ENCODE assay signal across 1 cellular context in the genomic region with DNA sequence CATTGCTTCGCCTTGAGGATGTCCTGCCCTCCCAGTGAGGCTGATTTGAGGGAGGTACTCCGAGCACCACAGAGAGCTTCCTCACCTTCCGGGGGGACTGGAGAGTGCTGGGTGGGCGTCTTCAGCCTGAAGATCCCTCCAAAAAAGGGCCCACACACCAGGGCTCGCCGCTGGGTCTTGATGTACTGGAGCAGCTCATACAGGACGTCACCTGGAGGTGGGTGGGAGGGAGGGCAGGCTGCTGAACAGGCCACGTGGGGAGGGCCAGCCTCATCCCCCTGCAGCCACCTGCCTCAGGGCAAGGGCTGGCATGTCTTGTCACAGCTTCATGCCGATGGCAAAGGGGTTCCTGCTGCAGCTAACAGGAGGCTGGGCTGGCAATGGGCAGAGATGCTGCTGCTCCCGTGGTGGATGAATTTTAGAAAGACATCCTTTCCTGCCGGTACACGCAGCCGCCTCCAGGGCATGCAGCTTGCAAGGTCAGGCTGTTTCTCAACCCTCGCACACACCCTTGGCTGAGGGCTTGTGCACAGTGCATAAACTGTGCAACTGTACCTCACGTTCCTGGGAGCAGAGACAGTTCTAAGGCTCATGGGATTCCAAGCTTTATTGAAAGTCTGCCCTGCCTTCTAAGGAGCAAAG.
TF ChIP-seq lines count a peak whose summit lies in the region.

No MANE protein-coding gene starts in this region.

TF ChIP-seq in H1, 55 proteins besides CTCF, POLR2A, EP300 and RAD21:
- TF ChIP-seq MAX (IDR thresholded peaks at IDR 0.05) = peak; percentile 64
- TF ChIP-seq CREB1 (IDR thresholded peaks at IDR 0.05) = no peak
- TF ChIP-seq, protein P1, sequence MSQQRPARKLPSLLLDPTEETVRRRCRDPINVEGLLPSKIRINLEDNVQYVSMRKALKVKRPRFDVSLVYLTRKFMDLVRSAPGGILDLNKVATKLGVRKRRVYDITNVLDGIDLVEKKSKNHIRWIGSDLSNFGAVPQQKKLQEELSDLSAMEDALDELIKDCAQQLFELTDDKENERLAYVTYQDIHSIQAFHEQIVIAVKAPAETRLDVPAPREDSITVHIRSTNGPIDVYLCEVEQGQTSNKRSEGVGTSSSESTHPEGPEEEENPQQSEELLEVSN (IDR thresholded peaks at IDR 0.05) = 0 out of 2 replicates have a peak, but pooled peaks have one; percentile 22
- TF ChIP-seq TBP (IDR thresholded peaks at IDR 0.05; ENCODE audit: low read depth, low read length) = no peak
